ENCODE assay signal across 31 cellular contexts in the genomic region with DNA sequence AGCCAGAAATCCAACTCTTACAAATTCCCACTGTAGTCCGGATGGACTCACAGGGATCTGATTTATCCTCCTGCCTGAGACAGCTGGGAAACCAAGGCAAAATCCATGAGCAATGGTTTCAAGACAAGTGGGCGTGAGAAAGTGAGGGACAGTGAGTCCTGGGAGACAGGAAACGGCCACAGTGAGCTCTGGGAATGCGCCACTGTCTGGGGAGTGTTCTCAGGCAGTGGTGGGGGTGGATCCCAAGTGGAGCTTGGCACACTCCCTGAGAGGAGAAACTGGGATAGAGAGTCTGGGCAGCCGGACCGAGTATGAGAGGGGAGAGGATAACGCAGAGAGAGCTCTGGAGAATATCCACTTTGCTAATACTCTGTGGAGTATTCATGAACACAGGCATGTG. TPM values are rescaled to one million over a fixed set of nuclear protein-coding genes. Genes with fewer than 3 reads are reported as not detected.
A peak's percentile ranks its signal among the peaks of the same experiment; 100 is the strongest.
DNase-seq lines count a peak whose midpoint lies in the region; ATAC-seq and TF ChIP-seq lines count a peak whose summit lies in the region.
"Had no signal": no experiment of that assay in that cellular context is flagged by ENCODE, and none has a peak within 500 bp of the region (broad histone marks: within the 10 kb centered on the region; RNA-seq: fewer than 3 reads in every experiment).

No MANE protein-coding gene starts in this region.

- H2AFZ ChIP-seq in GM23248 = no peak overlapping the region

- no peaks in the 10 kb centered on the region for H3K79me2 ChIP-seq in GM23248 (ENCODE audit: insufficient read depth)

- H3K4me1 Mint-ChIP-seq in effector memory CD8-positive, alpha-beta T cell (ENCODE audit: low read depth in 2 of 2) = peaks cover 0 to 3% of the 10 kb centered on the region in 2 donors

- H3K9me3 ChIP-seq in GM23248 (ENCODE audit: low read depth) = no peaks in the 10 kb centered on the region
- H3K9me3 ChIP-seq: thyroid gland had no signal

- no peaks in the 10 kb centered on the region for H3K36me3 ChIP-seq in GM23248 (ENCODE audit: low read depth)
- H3K36me3 ChIP-seq in H7 (replicated peaks; ENCODE audit: control insufficient read depth, insufficient read depth, low read length) = no peaks in the 10 kb centered on the region
- H3K36me3 ChIP-seq: thyroid gland had no signal

- peaks cover 3% of the 10 kb centered on the region for H3K36me3 Mint-ChIP-seq in effector memory CD8-positive, alpha-beta T cell (ENCODE audit: insufficient read depth)
- H3K36me3 Mint-ChIP-seq: brain had no signal

- H3K27ac Mint-ChIP-seq in effector memory CD8-positive, alpha-beta T cell = no peak overlapping the region
- H3K27ac Mint-ChIP-seq: HFFc6; stimulated activated naive CD8-positive, alpha-beta T cell treated with anti-CD3 and anti-CD28 coated beads, Interleukin-15, Interleukin-2, amounts not matched to agents 100 ng/mL and 50 ng/mL, for 24 hours had no signal

- no peaks in the 10 kb centered on the region for H3K9me3 Mint-ChIP-seq in effector memory CD8-positive, alpha-beta T cell
- H3K9me3 Mint-ChIP-seq: HFFc6; stimulated activated naive CD8-positive, alpha-beta T cell treated with anti-CD3 and anti-CD28 coated beads, Interleukin-15, Interleukin-2, amounts not matched to agents 100 ng/mL and 50 ng/mL, for 24 hours had no signal

- TF ChIP-seq CTCF in 22Rv1 (IDR thresholded peaks at IDR 0.05) = no peak
- no peak for TF ChIP-seq CTCF in fibroblast of mammary gland (conservative IDR thresholded peaks at IDR 0.05; ENCODE audit: control insufficient read depth, insufficient read depth, low read depth, low read length)
- TF ChIP-seq CTCF in omental fat pad (IDR thresholded peaks at IDR 0.05) = no peak

- H3K27ac ChIP-seq in 22Rv1 (peak overlapping the region; percentile 40), GM23248 (no peak overlapping the region)
- H3K27ac ChIP-seq: thyroid gland, VCaP had no signal

- H3K4me1 ChIP-seq in GM23248 (ENCODE audit: insufficient read depth) = no peaks in the 10 kb centered on the region

- in situ Hi-C loops in GM23248 (cut with MboI) = no loop called here

- H4K20me1 ChIP-seq in GM23248 (ENCODE audit: insufficient read depth) = no peaks in the 10 kb centered on the region

- ATAC-seq in omental fat pad (ENCODE audit: low FRiP score) = peak; percentile 11
- ATAC-seq in effector memory CD8-positive, alpha-beta T cell (replicated peaks) = no peak

- H3K27me3 ChIP-seq in GM23248 (replicated peaks; ENCODE audit: insufficient read depth) (peaks cover 10% of the 10 kb centered on the region; the same call in 1 of the 2 replicates), H7 (ENCODE audit: control insufficient read depth, insufficient read depth, low read length) (peaks cover 16% of the 10 kb centered on the region)

- WGBS in GM23248 (ENCODE audit: low coverage in 1 of 2, low lambda C conversion rate in 2 of 2, missing lambda C conversion rate in 2 of 2), 2 experiments = 55 to 68% methylated on average over 7 of the region's 7 CpGs

- H3K4me3 ChIP-seq in GM23248 = no peak overlapping the region
- H3K4me3 ChIP-seq in fibroblast of mammary gland (ENCODE audit: control insufficient read depth, low read depth, low read length) = no peak overlapping the region
- no peak overlapping the region for H3K4me3 ChIP-seq in H7 (ENCODE audit: insufficient read depth, low read depth, low read length)
- H3K4me3 ChIP-seq: lung, thyroid gland had no signal

- DNase-seq in GM23248 (peak; percentile 18), fibroblast of mammary gland (ENCODE audit: low read depth) (peak; percentile 25), omental fat pad (ENCODE audit: low spot score) (no peak), NCI-H187 treated with DMSO at 0.1 percent for 48 hours (lab: John Stamatoyannopoulos, UW) (no peak), H7 (no peak)
- DNase-seq in effector memory CD8-positive, alpha-beta T cell = no peak
- DNase-seq in activated CD4-positive, alpha-beta T cell treated with anti-CD3 and anti-CD28 coated beads, Interleukin-2, amount 50 U/mL, for 4 hours = no peak
- DNase-seq: ACHN; activated CD4-positive, alpha-beta T cell treated with anti-CD3 and anti-CD28 coated beads for 48 hours; activated naive CD4-positive, alpha-beta T cell; activated T-cell treated with anti-CD3 and anti-CD28 coated beads, Interleukin-2, amount 50 U/mL, for 1 hour; C1 segment of cervical spinal cord; COR-L47; DND-41; HFFc6; kidney glomerular epithelial cell; NCI-H1048; NCI-H187; NCI-H2171 treated with DMSO at 0.1 percent for 48 hours; NCI-H524; NK-92 treated with Interleukin-12 subunit alpha and Interleukin-12 subunit beta, amount 100 ng/mL, for 24 hours; SIG-M5; small intestine; thyroid gland had no signal

- peaks cover 0 to 9% of the 10 kb centered on the region in 2 donors for H3K27me3 Mint-ChIP-seq in effector memory CD8-positive, alpha-beta T cell

- H3K4me3 Mint-ChIP-seq in effector memory CD8-positive, alpha-beta T cell = no peak overlapping the region
- H3K4me3 Mint-ChIP-seq: HFFc6; stimulated activated naive CD8-positive, alpha-beta T cell treated with anti-CD3 and anti-CD28 coated beads, Interleukin-15, Interleukin-2, amounts not matched to agents 100 ng/mL and 50 ng/mL, for 24 hours had no signal

- H3F3A ChIP-seq in GM23248 (ENCODE audit: insufficient read depth) = no peaks in the 10 kb centered on the region

- no peak overlapping the region for H3K9ac ChIP-seq in GM23248

- no peaks in the 10 kb centered on the region for H3K9me2 ChIP-seq in GM23248 (ENCODE audit: insufficient read depth)

- H3K4me2 ChIP-seq in GM23248 (ENCODE audit: unreplicated experiment) = no peak overlapping the region

RNA-seq across cellular contexts. Expression of a gene that starts 9.8 kb away (rescaled TPM):
- total RNA-seq in GM23248 (2014; rRNA removed; shearing (Covaris generic)) = not detected in 2 replicates
- polyA plus RNA-seq in GM23248 (2016; fragmentation: Nextera tagmentation; extraction: Ambion mirVana) = not detected in 2 replicates
- not detected for total RNA-seq in omental fat pad
- 0.04 TPM in 1 of 2 replicates, not detected in the other for total RNA-seq in H7 (2014; rRNA removed; shearing (Covaris generic))
- total RNA-seq: HFFc6, thyroid gland had no signal

RNA-seq across cellular contexts. Expression of a gene that starts 42.2 kb away (rescaled TPM):
- 16.2 and 17.3 TPM in 2 replicates for total RNA-seq in GM23248 (2014; rRNA removed; shearing (Covaris generic))
- polyA plus RNA-seq in GM23248 (2016; fragmentation: Nextera tagmentation; extraction: Ambion mirVana) = 10.8 TPM in 2 replicates
- total RNA-seq in omental fat pad = 100 to 1,000 TPM in 2 of 4 donors, 10 to 100 TPM in 2; 92.2 to 174 (median 114) TPM
- total RNA-seq in H7 (2014; rRNA removed; shearing (Covaris generic)) = 71.2 and 79.7 TPM in 2 replicates

RNA-seq across cellular contexts. Expression of a gene that starts 55.3 kb away (rescaled TPM):
- not detected in 2 replicates for total RNA-seq in GM23248 (2014; rRNA removed; shearing (Covaris generic))
- not detected in 2 replicates for polyA plus RNA-seq in GM23248 (2016; fragmentation: Nextera tagmentation; extraction: Ambion mirVana)
- total RNA-seq in omental fat pad = not detected
- not detected in 2 replicates for total RNA-seq in H7 (2014; rRNA removed; shearing (Covaris generic))
- total RNA-seq: activated CD8-positive, alpha-beta memory T cell treated with anti-CD3 and anti-CD28 coated beads for 36 hours; HFFc6; lung; thyroid gland had no signal
- polyA plus RNA-seq: adipose tissue, lung, small intestine had no signal

Comparison
In these comparisons a context has a peak if more than half of its experiments do, and no peak if none do; other contexts are left out.
1. DNase-seq: peak in GM23248 (single experiment) and fibroblast of mammary gland (single experiment); none in omental fat pad (single experiment), NCI-H187 treated with DMSO at 0.1 percent for 48 hours (single experiment), effector memory CD8-positive, alpha-beta T cell (0 of 3), H7 (single experiment) and activated CD4-positive, alpha-beta T cell treated with anti-CD3 and anti-CD28 coated beads, Interleukin-2, amount 50 U/mL, for 4 hours (0 of 2).